ENCODE assay signal across 9 cellular contexts in genomic region chr10:11018830-11019692, GRCh38. TPM values are rescaled to one million over a fixed set of nuclear protein-coding genes. Genes with fewer than 3 reads are reported as not detected.
DNase-seq lines count a peak whose midpoint lies in the region; ATAC-seq and TF ChIP-seq lines count a peak whose summit lies in the region.
"Had no signal": no experiment of that assay in that cellular context is flagged by ENCODE, and none has a peak within 500 bp of the region (broad histone marks: within the 10 kb centered on the region; RNA-seq: fewer than 3 reads in every experiment).

No MANE protein-coding gene starts in this region.

- peak overlapping the region; percentile 48 for H3K27ac Mint-ChIP-seq in endodermal cell
- no peak overlapping the region for H3K27ac Mint-ChIP-seq in natural killer cell

- POLR2A ChIA-PET in AG04450 (lab: Yijun Ruan, JAX) = interaction anchor here (0.7 kb wide), 1 partner anchor 1077 kb away, joined by 3 read pairs; no protein-coding TSS in a partner anchor

- DNase-seq in AG04450 (ENCODE audit: low read depth, low spot score) (no peak), MM.1S (no peak), endodermal cell (no peak), natural killer cell (no peak), SHP77 treated with DMSO at 0.1 percent for 48 hours (lab: John Stamatoyannopoulos, UW) (no peak)
- no peak for DNase-seq in stimulated activated CD4-positive, alpha-beta T cell treated with anti-CD3 and anti-CD28 coated beads, Interleukin-4, amount 100 ng/mL, for 1 hour
- no peak for DNase-seq in stimulated activated naive CD4-positive, alpha-beta T cell (lab: John Stamatoyannopoulos, UW)

- peak overlapping the region; percentile 78 for H3K9ac ChIP-seq in MM.1S (ENCODE audit: low read length)
- peak overlapping the region; percentile 73 for H3K9ac ChIP-seq in endodermal cell (ENCODE audit: extremely low read depth, low read length, poor library complexity, severe bottlenecking)

- 0 out of 2 replicates have a peak, but pooled peaks cover 4% of the 10 kb centered on the region for H3F3A ChIP-seq in MM.1S (ENCODE audit: insufficient read depth, low read length)

- TF ChIP-seq CTCF in AG04450 (IDR thresholded peaks at IDR 0.05; ENCODE audit: low read depth, low read length) (no peak), MM.1S (IDR thresholded peaks at IDR 0.05; ENCODE audit: low read length) (no peak), endodermal cell (conservative IDR thresholded peaks at IDR 0.05) (no peak), natural killer cell (IDR thresholded peaks at IDR 0.05) (no peak)

- H3K4me3 Mint-ChIP-seq in endodermal cell = peak overlapping the region; percentile 85
- peak overlapping the region; percentile 68 for H3K4me3 Mint-ChIP-seq in natural killer cell

- intact Hi-C loops in natural killer cell (cut with micrococcal nuclease) = no loop called here

- H3K4me3 ChIP-seq in AG04450 (ENCODE audit: low read depth, low read length) = peak overlapping the region; percentile 41
- peak overlapping the region; percentile 85 for H3K4me3 ChIP-seq in MM.1S (ENCODE audit: low read length)
- peak overlapping the region; percentile 98 for H3K4me3 ChIP-seq in endodermal cell (ENCODE audit: low read length)

- 0 out of 2 replicates have a peak, but pooled peaks cover 5% of the 10 kb centered on the region for H4K20me1 ChIP-seq in MM.1S (ENCODE audit: insufficient read depth, low read length)

- 0 out of 2 replicates have a peak, but pooled peaks cover 14% of the 10 kb centered on the region for H3K4me1 ChIP-seq in MM.1S (ENCODE audit: low read length)
- H3K4me1 ChIP-seq in endodermal cell (ENCODE audit: control insufficient read depth, insufficient read depth, low read length) = peaks cover 33% of the 10 kb centered on the region

- peak overlapping the region; percentile 77 for H3K4me2 ChIP-seq in MM.1S (ENCODE audit: low read depth, low read length)

- H3K9me3 ChIP-seq in AG04450 (ENCODE audit: control insufficient read depth, insufficient read depth, low read length) (no peaks in the 10 kb centered on the region; the same call in 1 of the 2 replicates), MM.1S (replicated peaks; ENCODE audit: insufficient read depth, low read length) (no peaks in the 10 kb centered on the region), endodermal cell (ENCODE audit: control insufficient read depth, low read length) (no peaks in the 10 kb centered on the region)

- H3K9me2 ChIP-seq in MM.1S (replicated peaks; ENCODE audit: insufficient read depth, low read length) = no peaks in the 10 kb centered on the region

- CTCF ChIA-PET in AG04450 (lab: Charles Lee) = interaction anchor here (0.9 kb wide), 1 partner anchor 1677 kb away, joined by 3 read pairs; no protein-coding TSS in a partner anchor

- peaks cover 60% of the 10 kb centered on the region for H3K79me2 ChIP-seq in MM.1S (ENCODE audit: low read length)

- H3K4me1 Mint-ChIP-seq in endodermal cell (peaks cover 67% of the 10 kb centered on the region), natural killer cell (peaks cover 10 to 11% of the 10 kb centered on the region in 2 donors)

- H3K9me3 Mint-ChIP-seq in endodermal cell (no peaks in the 10 kb centered on the region), natural killer cell (no peaks in the 10 kb centered on the region)

- H2AFZ ChIP-seq in MM.1S (ENCODE audit: low read length) = no peak overlapping the region

- H3K27me3 Mint-ChIP-seq in endodermal cell (ENCODE audit: insufficient read depth) = no peaks in the 10 kb centered on the region
- peaks cover 52 to 77% of the 10 kb centered on the region in 2 donors for H3K27me3 Mint-ChIP-seq in natural killer cell (ENCODE audit: low read depth in 2 of 2)

- H3K27ac ChIP-seq in AG04450 (ENCODE audit: low read depth, low read length) (no peak overlapping the region), MM.1S (ENCODE audit: low read length) (no peak overlapping the region), endodermal cell (ENCODE audit: low read depth, low read length) (no peak overlapping the region)
- H3K27ac ChIP-seq: SK-N-MC had no signal

- H3K36me3 ChIP-seq in MM.1S (replicated peaks; ENCODE audit: insufficient read depth, low read length) = no peaks in the 10 kb centered on the region
- H3K36me3 ChIP-seq in endodermal cell (ENCODE audit: control insufficient read depth, insufficient read depth, low read length) = no peaks in the 10 kb centered on the region

- peaks cover 1% of the 10 kb centered on the region for H3K36me3 Mint-ChIP-seq in endodermal cell (ENCODE audit: low read depth)
- no peaks in the 10 kb centered on the region for H3K36me3 Mint-ChIP-seq in natural killer cell

- WGBS in endodermal cell (ENCODE audit: insufficient coverage in 1 of 2, insufficient read length in 1 of 2), 2 experiments = 12 to 22% methylated on average over 9 to 12 of the region's 12 CpGs

- H3K27me3 ChIP-seq in AG04450 (ENCODE audit: control insufficient read depth, insufficient read depth, low read length) (peaks cover 19% of the 10 kb centered on the region), MM.1S (replicated peaks; ENCODE audit: insufficient read depth, low read length) (no peaks in the 10 kb centered on the region), endodermal cell (ENCODE audit: control insufficient read depth, insufficient read depth, low read length, poor library complexity, severe bottlenecking) (no peaks in the 10 kb centered on the region)

- ATAC-seq in natural killer cell = no peak
- no peak for ATAC-seq in HG02938 (IDR thresholded peaks at IDR 0.05; ENCODE audit: unreplicated experiment)

RNA-seq across cellular contexts. Expression of gene CELF2, which starts 1.4 kb away (rescaled TPM):
- 20.9 and 24.7 TPM in 2 replicates for polyA plus RNA-seq in AG04450 (2011; rRNA removed)
- 26.2 and 26.7 TPM in 2 replicates for polyA minus RNA-seq in AG04450 (2011; rRNA and poly(A)+ RNA removed)
- total RNA-seq in endodermal cell (10 to 100 TPM; 79.9 to 96.1 TPM), natural killer cell (100 to 1,000 TPM; 282 to 298 (median 295) TPM)
- polyA plus RNA-seq in endodermal cell (2013, experiment 1 of 2) = 23.5 TPM
- 24.6 TPM for polyA plus RNA-seq in endodermal cell (2013, experiment 2 of 2)

Comparison
In these comparisons a context has a peak if more than half of its experiments do, and no peak if none do; other contexts are left out.
1. H3K4me3 ChIP-seq: peak in every context shown above with its lines; median percentile 98 in endodermal cell; 85 in MM.1S; 41 in AG04450.